Comparison of ENCODE assay signal across 2 cellular contexts in the genomic region with DNA sequence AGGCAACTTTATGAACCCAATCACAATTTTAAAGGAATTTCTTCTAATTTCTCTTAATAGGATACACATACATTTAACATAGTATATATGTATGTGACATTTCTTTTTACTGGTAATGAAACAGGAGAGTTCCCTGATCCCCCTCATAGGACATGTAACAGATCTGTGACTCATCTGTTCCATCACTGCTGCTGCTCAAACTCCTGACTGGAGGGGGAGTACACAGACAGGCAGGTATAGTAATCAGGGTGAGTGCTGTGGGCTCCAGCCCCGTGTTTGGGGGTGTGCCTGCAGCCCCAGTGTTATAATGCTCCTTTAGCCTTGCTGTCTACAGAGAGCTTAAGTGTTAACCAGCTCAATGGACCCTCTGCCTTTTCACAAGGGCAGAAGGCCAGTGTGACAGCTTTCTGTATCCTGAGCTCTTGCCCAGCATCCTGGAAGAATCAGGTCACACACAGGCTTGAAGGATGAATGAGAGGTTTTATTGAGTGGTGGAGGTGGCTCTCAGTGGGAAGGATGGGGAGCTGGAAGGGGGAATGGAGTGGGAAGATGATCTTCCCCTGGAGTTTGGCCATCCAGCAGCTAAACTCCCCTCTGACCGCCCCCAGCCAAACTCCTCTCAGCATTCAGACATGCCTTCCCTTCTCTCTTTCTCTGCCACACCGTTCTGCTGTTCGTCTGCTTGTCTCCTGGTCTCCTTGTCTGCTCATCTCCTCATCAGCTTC.
TF ChIP-seq lines count a peak whose summit lies in the region.

No MANE protein-coding gene starts in this region.

TF ChIP-seq in HepG2, 621 proteins besides CTCF, POLR2A, EP300 and RAD21:
- no peak for TF ChIP-seq TEAD3 (CRISPR knock-in tag; optimal IDR thresholded peaks at IDR 0.05; ENCODE audit: borderline replicate concordance)
- peak; percentile 57; the same call in 1 of the 2 replicates for TF ChIP-seq FOSL2 (CRISPR knock-in tag; IDR thresholded peaks at IDR 0.05)

TF ChIP-seq in IMR-90, 13 proteins besides CTCF, POLR2A, EP300 and RAD21:
- no peak for TF ChIP-seq RCOR1 (IDR thresholded peaks at IDR 0.05; ENCODE audit: insufficient replicate concordance, low read length)
- no peak for TF ChIP-seq CEBPB (IDR thresholded peaks at IDR 0.05; ENCODE audit: low read depth, low read length)
- no peak for TF ChIP-seq MAZ (IDR thresholded peaks at IDR 0.05; ENCODE audit: borderline replicate concordance, low read depth, low read length)
- no peak for TF ChIP-seq NFE2L2 (IDR thresholded peaks at IDR 0.05; ENCODE audit: low read depth, low read length)
